Comparison of ENCODE assay signal across 25 cellular contexts in the genomic region with DNA sequence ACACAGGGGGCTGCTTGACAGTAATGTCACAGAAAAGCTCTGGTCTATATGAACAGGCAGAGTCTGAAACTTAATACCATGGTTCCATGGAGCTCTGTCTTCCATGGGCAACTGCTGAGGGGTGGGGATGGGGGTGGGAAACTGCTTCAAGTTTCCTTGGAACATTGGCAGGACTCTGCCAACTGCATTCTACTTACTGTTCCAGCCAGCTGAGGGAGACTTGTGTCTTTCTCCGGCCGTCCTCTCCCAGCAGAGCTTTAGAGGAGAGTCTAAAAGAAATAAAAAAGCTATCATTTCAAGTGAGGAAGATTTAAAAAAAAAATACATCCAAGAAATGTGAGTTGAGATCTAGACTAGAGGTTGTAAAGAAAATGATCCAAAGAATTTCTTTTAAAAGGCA.
"Had no signal": no experiment of that assay in that cellular context is flagged by ENCODE, and none has a peak within 500 bp of the region (broad histone marks: within the 10 kb centered on the region; RNA-seq: fewer than 3 reads in every experiment).

No MANE protein-coding gene starts in this region.

- H3K27ac Mint-ChIP-seq: activated CD4-positive, alpha-beta memory T cell treated with anti-CD3 and anti-CD28 coated beads, Interleukin-2, amount 10 ng/mL, durations not matched to agents 7 days and 5 days; activated CD4-positive, alpha-beta T cell treated with anti-CD3 and anti-CD28 coated beads, Interleukin-2, amount 10 ng/mL, durations not matched to agents 24 days and 14 days; activated naive CD8-positive, alpha-beta T cell treated with anti-CD3 and anti-CD28 coated beads, Interleukin-2, amount 50 U/mL, for 24 hours; activated T-helper 1 cell treated with anti-CD3 and anti-CD28 coated beads, Interleukin-12 subunit alpha, Interleukin-12 subunit beta, Interleukin-2, Interleukin-4 antibody, amounts not matched to agents 30 ng/mL and 10 ng/mL and 1 ng/mL, durations not matched to agents 14 hours and 24 hours and 36 hours; stimulated activated naive CD8-positive, alpha-beta T cell treated with anti-CD3 and anti-CD28 coated beads, Interleukin-15, Interleukin-2, amounts not matched to agents 100 ng/mL and 50 ng/mL, for 24 hours; T-cell; T-helper 2 cell treated with Interferon-gamma antibody and Interleukin-4, amounts not matched to agents 5 μg/mL and 100 μg/mL, for 36 hours had no signal

- H3K4me3 Mint-ChIP-seq: activated CD4-positive, alpha-beta memory T cell treated with anti-CD3 and anti-CD28 coated beads, Interleukin-2, amount 10 ng/mL, durations not matched to agents 7 days and 5 days; activated CD4-positive, alpha-beta T cell treated with anti-CD3 and anti-CD28 coated beads, Interleukin-2, amount 10 ng/mL, durations not matched to agents 24 days and 14 days; activated naive CD8-positive, alpha-beta T cell treated with anti-CD3 and anti-CD28 coated beads, Interleukin-2, amount 50 U/mL, for 24 hours; activated T-helper 1 cell treated with anti-CD3 and anti-CD28 coated beads, Interleukin-12 subunit alpha, Interleukin-12 subunit beta, Interleukin-2, Interleukin-4 antibody, amounts not matched to agents 30 ng/mL and 10 ng/mL and 1 ng/mL, durations not matched to agents 14 hours and 24 hours and 36 hours; stimulated activated naive CD8-positive, alpha-beta T cell treated with anti-CD3 and anti-CD28 coated beads, Interleukin-15, Interleukin-2, amounts not matched to agents 100 ng/mL and 50 ng/mL, for 24 hours; T-cell; T-helper 2 cell treated with Interferon-gamma antibody and Interleukin-4, amounts not matched to agents 5 μg/mL and 100 μg/mL, for 36 hours had no signal

- H3K4me1 ChIP-seq: body of pancreas had no signal

- H3K27me3 Mint-ChIP-seq: activated CD4-positive, alpha-beta memory T cell treated with anti-CD3 and anti-CD28 coated beads, Interleukin-2, amount 10 ng/mL, durations not matched to agents 7 days and 5 days; activated CD4-positive, alpha-beta T cell treated with anti-CD3 and anti-CD28 coated beads, Interleukin-2, amount 10 ng/mL, durations not matched to agents 24 days and 14 days; activated naive CD8-positive, alpha-beta T cell treated with anti-CD3 and anti-CD28 coated beads, Interleukin-2, amount 50 U/mL, for 24 hours; stimulated activated naive CD8-positive, alpha-beta T cell treated with anti-CD3 and anti-CD28 coated beads, Interleukin-15, Interleukin-2, amounts not matched to agents 100 ng/mL and 50 ng/mL, for 24 hours; T-cell had no signal

- H3K9me3 ChIP-seq: body of pancreas, transverse colon had no signal

- H3K4me1 Mint-ChIP-seq: activated CD4-positive, alpha-beta memory T cell treated with anti-CD3 and anti-CD28 coated beads, Interleukin-2, amount 10 ng/mL, durations not matched to agents 7 days and 5 days; activated CD4-positive, alpha-beta T cell treated with anti-CD3 and anti-CD28 coated beads, Interleukin-2, amount 10 ng/mL, durations not matched to agents 24 days and 14 days; activated naive CD8-positive, alpha-beta T cell treated with anti-CD3 and anti-CD28 coated beads, Interleukin-2, amount 50 U/mL, for 24 hours; T-cell had no signal

- H3K36me3 ChIP-seq: transverse colon had no signal

- H3K4me3 ChIP-seq: body of pancreas, transverse colon had no signal

- ATAC-seq: activated CD4-positive, CD25-positive, alpha-beta regulatory T cell treated with anti-CD3 and anti-CD28 coated beads, Interleukin-2, amount 50 U/mL, for 24 hours; activated naive CD8-positive, alpha-beta T cell treated with anti-CD3 and anti-CD28 coated beads, Interleukin-2, amount 50 U/mL, for 24 hours; body of pancreas; esophagus mucosa; T-cell had no signal

- H3K27me3 ChIP-seq: body of pancreas, transverse colon had no signal

- H3K9me3 Mint-ChIP-seq: activated CD4-positive, alpha-beta memory T cell treated with anti-CD3 and anti-CD28 coated beads, Interleukin-2, amount 10 ng/mL, durations not matched to agents 7 days and 5 days; activated CD4-positive, alpha-beta T cell treated with anti-CD3 and anti-CD28 coated beads, Interleukin-2, amount 10 ng/mL, durations not matched to agents 24 days and 14 days; activated naive CD8-positive, alpha-beta T cell treated with anti-CD3 and anti-CD28 coated beads, Interleukin-2, amount 50 U/mL, for 24 hours; activated T-helper 1 cell treated with anti-CD3 and anti-CD28 coated beads, Interleukin-12 subunit alpha, Interleukin-12 subunit beta, Interleukin-2, Interleukin-4 antibody, amounts not matched to agents 30 ng/mL and 10 ng/mL and 1 ng/mL, durations not matched to agents 14 hours and 24 hours and 36 hours; stimulated activated naive CD8-positive, alpha-beta T cell treated with anti-CD3 and anti-CD28 coated beads, Interleukin-15, Interleukin-2, amounts not matched to agents 100 ng/mL and 50 ng/mL, for 24 hours had no signal

- H3K27ac ChIP-seq: body of pancreas, VCaP had no signal

- DNase-seq: activated CD4-positive, alpha-beta memory T cell treated with anti-CD3 and anti-CD28 coated beads, Interleukin-2, amount 10 ng/mL, durations not matched to agents 7 days and 5 days; activated CD4-positive, alpha-beta T cell treated with anti-CD3 and anti-CD28 coated beads, Interleukin-2, amount 10 ng/mL, durations not matched to agents 24 days and 14 days; activated gamma-delta T cell; activated naive CD4-positive, alpha-beta T cell treated with anti-CD3 and anti-CD28 coated beads, Interleukin-2, amount 50 U/mL, for 16 hours; activated naive CD8-positive, alpha-beta T cell treated with anti-CD3 and anti-CD28 coated beads, Interleukin-2, amount 50 U/mL, for 24 hours; body of pancreas; central memory CD4-positive, alpha-beta T cell; effector memory CD4-positive, alpha-beta T cell; hippocampal formation; kidney glomerular epithelial cell; left ventricle myocardium superior; mammary epithelial cell; midbrain; occipital lobe; posterior cingulate gyrus; retina; stimulated activated CD4-positive, alpha-beta T cell treated with anti-CD3 and anti-CD28 coated beads, Interleukin-12 subunit alpha, Interleukin-12 subunit beta, amount 100 ng/mL, for 4 hours; T-cell; transverse colon had no signal

- H3K36me3 Mint-ChIP-seq: T-cell had no signal
